ENCODE assay signal across 1 cellular context in the genomic region with DNA sequence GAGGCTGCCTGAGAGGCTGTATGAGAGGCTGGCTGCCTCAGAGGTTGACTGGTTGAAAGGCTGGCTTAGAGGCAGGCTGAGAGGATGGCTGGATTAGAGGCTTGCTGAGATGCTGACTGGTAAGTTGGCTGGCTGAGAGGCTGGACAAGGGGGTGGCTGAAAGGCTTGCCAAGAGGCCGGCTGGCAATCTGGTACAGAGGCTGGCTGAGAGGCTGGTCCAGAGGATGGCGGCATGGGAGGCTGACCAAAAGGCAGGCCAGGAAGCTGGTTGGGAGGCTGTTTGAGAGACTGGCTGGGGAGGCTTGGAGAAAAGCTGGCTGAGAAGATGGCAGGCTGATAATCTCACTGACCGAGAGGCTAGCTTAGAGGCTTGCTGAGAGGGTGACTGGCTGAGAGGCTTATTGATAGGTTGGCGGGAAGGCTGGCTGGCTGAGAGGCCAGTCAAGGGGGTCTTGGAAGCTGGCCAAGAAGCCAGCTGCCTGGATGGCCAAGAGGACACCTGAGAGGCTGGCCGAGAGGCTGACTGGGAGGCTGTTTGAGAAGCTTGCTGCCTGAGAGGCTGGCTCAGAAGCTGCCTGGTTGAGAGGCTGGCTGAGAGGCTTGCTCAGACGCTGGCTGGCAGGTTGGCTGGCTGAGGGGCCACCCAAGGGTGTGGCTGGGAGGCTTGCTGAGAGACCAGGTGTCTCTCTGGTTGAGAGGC.
TF ChIP-seq lines count a peak whose summit lies in the region.

No MANE protein-coding gene starts in this region.

TF ChIP-seq in HepG2, 621 proteins besides CTCF, POLR2A, EP300 and RAD21 (continued from another document and continues in another):
- TF ChIP-seq MED8 (CRISPR knock-in tag; IDR thresholded peaks at IDR 0.05; ENCODE audit: insufficient replicate concordance) (no peak), ZFP1 (CRISPR knock-in tag; IDR thresholded peaks at IDR 0.05) (0 out of 2 replicates have a peak, but pooled peaks have one; percentile 0), ZMYM3 (CRISPR knock-in tag; IDR thresholded peaks at IDR 0.05) (peak; percentile 80), RORA (CRISPR knock-in tag; IDR thresholded peaks at IDR 0.05) (no peak), FOXK2 (IDR thresholded peaks at IDR 0.05) (no peak), ZNF343 (CRISPR knock-in tag; IDR thresholded peaks at IDR 0.05) (no peak), ZIK1 (CRISPR knock-in tag; IDR thresholded peaks at IDR 0.05; ENCODE audit: borderline replicate concordance, low read depth) (no peak), ZNF251 (CRISPR knock-in tag; IDR thresholded peaks at IDR 0.05) (no peak), SRY (CRISPR knock-in tag; IDR thresholded peaks at IDR 0.05) (peak; percentile 63), ZFP36 (IDR thresholded peaks at IDR 0.05; ENCODE audit: borderline replicate concordance, low read depth, low read length, partially characterized antibody) (no peak), KDM3A (CRISPR knock-in tag; IDR thresholded peaks at IDR 0.05; ENCODE audit: low read depth) (no peak; the same call in 1 of the 2 replicates), SALL1 (CRISPR knock-in tag; IDR thresholded peaks at IDR 0.05) (peak; percentile 25; the same call in 1 of the 2 replicates), ZNF101 (CRISPR knock-in tag; IDR thresholded peaks at IDR 0.05; ENCODE audit: borderline replicate concordance, low read depth) (no peak), ZNF335 (CRISPR knock-in tag; IDR thresholded peaks at IDR 0.05) (no peak), ZNF557 (CRISPR knock-in tag; IDR thresholded peaks at IDR 0.05) (no peak), ZNF501 (CRISPR knock-in tag; IDR thresholded peaks at IDR 0.05) (no peak; the same call in none of the 2 replicates), DNMT1 (CRISPR knock-in tag; IDR thresholded peaks at IDR 0.05) (0 out of 2 replicates have a peak, but pooled peaks have one; percentile 63), ISX (CRISPR knock-in tag; conservative IDR thresholded peaks at IDR 0.05) (no peak), ZNF263 (CRISPR knock-in tag; IDR thresholded peaks at IDR 0.05) (no peak), HNF4A (CRISPR knock-in tag; IDR thresholded peaks at IDR 0.05) (peak; percentile 30; the same call in 1 of the 2 replicates), ZNF766 (CRISPR knock-in tag; IDR thresholded peaks at IDR 0.05; ENCODE audit: borderline replicate concordance) (peak; percentile 54; the same call in 1 of the 2 replicates), SRSF1 (optimal IDR thresholded peaks at IDR 0.05; ENCODE audit: low read depth, low read length) (no peak), MED13 (CRISPR knock-in tag; IDR thresholded peaks at IDR 0.05) (no peak), THAP11 (CRISPR knock-in tag; IDR thresholded peaks at IDR 0.05) (no peak), TP53 (CRISPR knock-in tag; conservative IDR thresholded peaks at IDR 0.05) (peak; percentile 85), EHMT2 (IDR thresholded peaks at IDR 0.05; ENCODE audit: borderline replicate concordance, low read depth, low read length) (no peak), ZNF570 (CRISPR knock-in tag; IDR thresholded peaks at IDR 0.05; ENCODE audit: borderline replicate concordance) (no peak), CAMTA2 (CRISPR knock-in tag; IDR thresholded peaks at IDR 0.05; ENCODE audit: borderline replicate concordance) (peak; percentile 71; the same call in 1 of the 2 replicates), MYNN (CRISPR knock-in tag; IDR thresholded peaks at IDR 0.05; ENCODE audit: low read depth) (no peak), HHEX (CRISPR knock-in tag; IDR thresholded peaks at IDR 0.05) (no peak), FIP1L1 (IDR thresholded peaks at IDR 0.05; ENCODE audit: borderline replicate concordance, insufficient read depth, low read depth, low read length) (no peak), ZNF431 (CRISPR knock-in tag; IDR thresholded peaks at IDR 0.05; ENCODE audit: borderline replicate concordance, low read depth) (peak; percentile 23; the same call in 1 of the 2 replicates), NFE2 (CRISPR knock-in tag; IDR thresholded peaks at IDR 0.05) (no peak), CBFB (CRISPR knock-in tag; IDR thresholded peaks at IDR 0.05) (no peak), TMF1 (CRISPR knock-in tag; IDR thresholded peaks at IDR 0.05; ENCODE audit: low read depth) (no peak), RXRA (CRISPR knock-in tag; IDR thresholded peaks at IDR 0.05) (no peak; the same call in 1 of the 2 replicates), DNMT3B (CRISPR knock-in tag; conservative IDR thresholded peaks at IDR 0.05) (no peak), SMAD1 (CRISPR knock-in tag; IDR thresholded peaks at IDR 0.05; ENCODE audit: borderline replicate concordance, low read depth) (no peak), MXD4 (CRISPR knock-in tag; IDR thresholded peaks at IDR 0.05) (no peak), HMGA1 (CRISPR knock-in tag; conservative IDR thresholded peaks at IDR 0.05) (no peak)
- TF ChIP-seq, protein P1, sequence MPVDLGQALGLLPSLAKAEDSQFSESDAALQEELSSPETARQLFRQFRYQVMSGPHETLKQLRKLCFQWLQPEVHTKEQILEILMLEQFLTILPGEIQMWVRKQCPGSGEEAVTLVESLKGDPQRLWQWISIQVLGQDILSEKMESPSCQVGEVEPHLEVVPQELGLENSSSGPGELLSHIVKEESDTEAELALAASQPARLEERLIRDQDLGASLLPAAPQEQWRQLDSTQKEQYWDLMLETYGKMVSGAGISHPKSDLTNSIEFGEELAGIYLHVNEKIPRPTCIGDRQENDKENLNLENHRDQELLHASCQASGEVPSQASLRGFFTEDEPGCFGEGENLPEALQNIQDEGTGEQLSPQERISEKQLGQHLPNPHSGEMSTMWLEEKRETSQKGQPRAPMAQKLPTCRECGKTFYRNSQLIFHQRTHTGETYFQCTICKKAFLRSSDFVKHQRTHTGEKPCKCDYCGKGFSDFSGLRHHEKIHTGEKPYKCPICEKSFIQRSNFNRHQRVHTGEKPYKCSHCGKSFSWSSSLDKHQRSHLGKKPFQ (CRISPR knock-in tag; IDR thresholded peaks at IDR 0.05; ENCODE audit: insufficient replicate concordance): no peak
- TF ChIP-seq, protein P2, sequence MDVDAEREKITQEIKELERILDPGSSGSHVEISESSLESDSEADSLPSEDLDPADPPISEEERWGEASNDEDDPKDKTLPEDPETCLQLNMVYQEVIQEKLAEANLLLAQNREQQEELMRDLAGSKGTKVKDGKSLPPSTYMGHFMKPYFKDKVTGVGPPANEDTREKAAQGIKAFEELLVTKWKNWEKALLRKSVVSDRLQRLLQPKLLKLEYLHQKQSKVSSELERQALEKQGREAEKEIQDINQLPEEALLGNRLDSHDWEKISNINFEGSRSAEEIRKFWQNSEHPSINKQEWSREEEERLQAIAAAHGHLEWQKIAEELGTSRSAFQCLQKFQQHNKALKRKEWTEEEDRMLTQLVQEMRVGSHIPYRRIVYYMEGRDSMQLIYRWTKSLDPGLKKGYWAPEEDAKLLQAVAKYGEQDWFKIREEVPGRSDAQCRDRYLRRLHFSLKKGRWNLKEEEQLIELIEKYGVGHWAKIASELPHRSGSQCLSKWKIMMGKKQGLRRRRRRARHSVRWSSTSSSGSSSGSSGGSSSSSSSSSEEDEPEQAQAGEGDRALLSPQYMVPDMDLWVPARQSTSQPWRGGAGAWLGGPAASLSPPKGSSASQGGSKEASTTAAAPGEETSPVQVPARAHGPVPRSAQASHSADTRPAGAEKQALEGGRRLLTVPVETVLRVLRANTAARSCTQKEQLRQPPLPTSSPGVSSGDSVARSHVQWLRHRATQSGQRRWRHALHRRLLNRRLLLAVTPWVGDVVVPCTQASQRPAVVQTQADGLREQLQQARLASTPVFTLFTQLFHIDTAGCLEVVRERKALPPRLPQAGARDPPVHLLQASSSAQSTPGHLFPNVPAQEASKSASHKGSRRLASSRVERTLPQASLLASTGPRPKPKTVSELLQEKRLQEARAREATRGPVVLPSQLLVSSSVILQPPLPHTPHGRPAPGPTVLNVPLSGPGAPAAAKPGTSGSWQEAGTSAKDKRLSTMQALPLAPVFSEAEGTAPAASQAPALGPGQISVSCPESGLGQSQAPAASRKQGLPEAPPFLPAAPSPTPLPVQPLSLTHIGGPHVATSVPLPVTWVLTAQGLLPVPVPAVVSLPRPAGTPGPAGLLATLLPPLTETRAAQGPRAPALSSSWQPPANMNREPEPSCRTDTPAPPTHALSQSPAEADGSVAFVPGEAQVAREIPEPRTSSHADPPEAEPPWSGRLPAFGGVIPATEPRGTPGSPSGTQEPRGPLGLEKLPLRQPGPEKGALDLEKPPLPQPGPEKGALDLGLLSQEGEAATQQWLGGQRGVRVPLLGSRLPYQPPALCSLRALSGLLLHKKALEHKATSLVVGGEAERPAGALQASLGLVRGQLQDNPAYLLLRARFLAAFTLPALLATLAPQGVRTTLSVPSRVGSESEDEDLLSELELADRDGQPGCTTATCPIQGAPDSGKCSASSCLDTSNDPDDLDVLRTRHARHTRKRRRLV (CRISPR knock-in tag; IDR thresholded peaks at IDR 0.05): no peak
- TF ChIP-seq, protein P3, sequence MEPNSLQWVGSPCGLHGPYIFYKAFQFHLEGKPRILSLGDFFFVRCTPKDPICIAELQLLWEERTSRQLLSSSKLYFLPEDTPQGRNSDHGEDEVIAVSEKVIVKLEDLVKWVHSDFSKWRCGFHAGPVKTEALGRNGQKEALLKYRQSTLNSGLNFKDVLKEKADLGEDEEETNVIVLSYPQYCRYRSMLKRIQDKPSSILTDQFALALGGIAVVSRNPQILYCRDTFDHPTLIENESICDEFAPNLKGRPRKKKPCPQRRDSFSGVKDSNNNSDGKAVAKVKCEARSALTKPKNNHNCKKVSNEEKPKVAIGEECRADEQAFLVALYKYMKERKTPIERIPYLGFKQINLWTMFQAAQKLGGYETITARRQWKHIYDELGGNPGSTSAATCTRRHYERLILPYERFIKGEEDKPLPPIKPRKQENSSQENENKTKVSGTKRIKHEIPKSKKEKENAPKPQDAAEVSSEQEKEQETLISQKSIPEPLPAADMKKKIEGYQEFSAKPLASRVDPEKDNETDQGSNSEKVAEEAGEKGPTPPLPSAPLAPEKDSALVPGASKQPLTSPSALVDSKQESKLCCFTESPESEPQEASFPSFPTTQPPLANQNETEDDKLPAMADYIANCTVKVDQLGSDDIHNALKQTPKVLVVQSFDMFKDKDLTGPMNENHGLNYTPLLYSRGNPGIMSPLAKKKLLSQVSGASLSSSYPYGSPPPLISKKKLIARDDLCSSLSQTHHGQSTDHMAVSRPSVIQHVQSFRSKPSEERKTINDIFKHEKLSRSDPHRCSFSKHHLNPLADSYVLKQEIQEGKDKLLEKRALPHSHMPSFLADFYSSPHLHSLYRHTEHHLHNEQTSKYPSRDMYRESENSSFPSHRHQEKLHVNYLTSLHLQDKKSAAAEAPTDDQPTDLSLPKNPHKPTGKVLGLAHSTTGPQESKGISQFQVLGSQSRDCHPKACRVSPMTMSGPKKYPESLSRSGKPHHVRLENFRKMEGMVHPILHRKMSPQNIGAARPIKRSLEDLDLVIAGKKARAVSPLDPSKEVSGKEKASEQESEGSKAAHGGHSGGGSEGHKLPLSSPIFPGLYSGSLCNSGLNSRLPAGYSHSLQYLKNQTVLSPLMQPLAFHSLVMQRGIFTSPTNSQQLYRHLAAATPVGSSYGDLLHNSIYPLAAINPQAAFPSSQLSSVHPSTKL (CRISPR knock-in tag; IDR thresholded peaks at IDR 0.05): peak; percentile 31; the same call in 1 of the 2 replicates
- TF ChIP-seq, protein P4, sequence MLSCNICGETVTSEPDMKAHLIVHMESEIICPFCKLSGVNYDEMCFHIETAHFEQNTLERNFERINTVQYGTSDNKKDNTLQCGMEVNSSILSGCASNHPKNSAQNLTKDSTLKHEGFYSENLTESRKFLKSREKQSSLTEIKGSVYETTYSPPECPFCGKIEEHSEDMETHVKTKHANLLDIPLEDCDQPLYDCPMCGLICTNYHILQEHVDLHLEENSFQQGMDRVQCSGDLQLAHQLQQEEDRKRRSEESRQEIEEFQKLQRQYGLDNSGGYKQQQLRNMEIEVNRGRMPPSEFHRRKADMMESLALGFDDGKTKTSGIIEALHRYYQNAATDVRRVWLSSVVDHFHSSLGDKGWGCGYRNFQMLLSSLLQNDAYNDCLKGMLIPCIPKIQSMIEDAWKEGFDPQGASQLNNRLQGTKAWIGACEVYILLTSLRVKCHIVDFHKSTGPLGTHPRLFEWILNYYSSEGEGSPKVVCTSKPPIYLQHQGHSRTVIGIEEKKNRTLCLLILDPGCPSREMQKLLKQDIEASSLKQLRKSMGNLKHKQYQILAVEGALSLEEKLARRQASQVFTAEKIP (CRISPR knock-in tag; IDR thresholded peaks at IDR 0.05; ENCODE audit: borderline replicate concordance): no peak
- TF ChIP-seq, protein P5, sequence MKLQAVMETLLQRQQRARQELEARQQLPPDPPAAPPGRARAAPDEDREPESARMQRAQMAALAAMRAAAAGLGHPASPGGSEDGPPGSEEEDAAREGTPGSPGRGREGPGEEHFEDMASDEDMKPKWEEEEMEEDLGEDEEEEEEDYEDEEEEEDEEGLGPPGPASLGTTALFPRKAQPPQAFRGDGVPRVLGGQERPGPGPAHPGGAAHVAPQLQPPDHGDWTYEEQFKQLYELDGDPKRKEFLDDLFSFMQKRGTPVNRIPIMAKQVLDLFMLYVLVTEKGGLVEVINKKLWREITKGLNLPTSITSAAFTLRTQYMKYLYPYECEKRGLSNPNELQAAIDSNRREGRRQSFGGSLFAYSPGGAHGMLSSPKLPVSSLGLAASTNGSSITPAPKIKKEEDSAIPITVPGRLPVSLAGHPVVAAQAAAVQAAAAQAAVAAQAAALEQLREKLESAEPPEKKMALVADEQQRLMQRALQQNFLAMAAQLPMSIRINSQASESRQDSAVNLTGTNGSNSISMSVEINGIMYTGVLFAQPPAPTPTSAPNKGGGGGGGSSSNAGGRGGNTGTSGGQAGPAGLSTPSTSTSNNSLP (IDR thresholded peaks at IDR 0.05; ENCODE audit: low read depth, low read length): no peak
- TF ChIP-seq, protein P6, sequence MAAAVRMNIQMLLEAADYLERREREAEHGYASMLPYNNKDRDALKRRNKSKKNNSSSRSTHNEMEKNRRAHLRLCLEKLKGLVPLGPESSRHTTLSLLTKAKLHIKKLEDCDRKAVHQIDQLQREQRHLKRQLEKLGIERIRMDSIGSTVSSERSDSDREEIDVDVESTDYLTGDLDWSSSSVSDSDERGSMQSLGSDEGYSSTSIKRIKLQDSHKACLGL (CRISPR knock-in tag; IDR thresholded peaks at IDR 0.05): no peak
- TF ChIP-seq, protein P7, sequence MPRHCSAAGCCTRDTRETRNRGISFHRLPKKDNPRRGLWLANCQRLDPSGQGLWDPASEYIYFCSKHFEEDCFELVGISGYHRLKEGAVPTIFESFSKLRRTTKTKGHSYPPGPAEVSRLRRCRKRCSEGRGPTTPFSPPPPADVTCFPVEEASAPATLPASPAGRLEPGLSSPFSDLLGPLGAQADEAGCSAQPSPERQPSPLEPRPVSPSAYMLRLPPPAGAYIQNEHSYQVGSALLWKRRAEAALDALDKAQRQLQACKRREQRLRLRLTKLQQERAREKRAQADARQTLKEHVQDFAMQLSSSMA (CRISPR knock-in tag; IDR thresholded peaks at IDR 0.05): no peak; the same call in 1 of the 2 replicates
- TF ChIP-seq, protein P8, sequence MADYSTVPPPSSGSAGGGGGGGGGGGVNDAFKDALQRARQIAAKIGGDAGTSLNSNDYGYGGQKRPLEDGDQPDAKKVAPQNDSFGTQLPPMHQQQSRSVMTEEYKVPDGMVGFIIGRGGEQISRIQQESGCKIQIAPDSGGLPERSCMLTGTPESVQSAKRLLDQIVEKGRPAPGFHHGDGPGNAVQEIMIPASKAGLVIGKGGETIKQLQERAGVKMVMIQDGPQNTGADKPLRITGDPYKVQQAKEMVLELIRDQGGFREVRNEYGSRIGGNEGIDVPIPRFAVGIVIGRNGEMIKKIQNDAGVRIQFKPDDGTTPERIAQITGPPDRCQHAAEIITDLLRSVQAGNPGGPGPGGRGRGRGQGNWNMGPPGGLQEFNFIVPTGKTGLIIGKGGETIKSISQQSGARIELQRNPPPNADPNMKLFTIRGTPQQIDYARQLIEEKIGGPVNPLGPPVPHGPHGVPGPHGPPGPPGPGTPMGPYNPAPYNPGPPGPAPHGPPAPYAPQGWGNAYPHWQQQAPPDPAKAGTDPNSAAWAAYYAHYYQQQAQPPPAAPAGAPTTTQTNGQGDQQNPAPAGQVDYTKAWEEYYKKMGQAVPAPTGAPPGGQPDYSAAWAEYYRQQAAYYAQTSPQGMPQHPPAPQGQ (CRISPR knock-in tag; IDR thresholded peaks at IDR 0.05; ENCODE audit: borderline replicate concordance): no peak
